5 cellular contexts compared by ENCODE assay signal in the genomic region with DNA sequence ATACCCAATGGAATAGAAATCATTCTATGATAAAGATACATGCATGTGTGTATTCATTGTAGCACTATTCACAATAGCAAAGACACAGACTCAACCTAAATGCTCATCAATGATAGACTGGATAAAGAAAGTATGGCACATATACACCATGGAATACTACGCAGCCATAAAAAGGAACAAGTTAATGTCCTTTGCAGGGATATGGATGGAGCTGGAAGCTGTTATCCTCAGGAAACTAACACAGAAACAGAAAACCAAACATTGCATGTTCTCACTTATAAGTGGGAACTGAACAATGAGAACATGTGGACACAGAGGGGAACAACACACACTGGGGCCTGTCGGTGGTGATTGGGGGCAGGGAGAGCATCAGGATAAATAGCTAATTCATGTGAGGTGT. TPM values are rescaled to one million over a fixed set of nuclear protein-coding genes. Genes with fewer than 3 reads are reported as not detected.
"Had no signal": no experiment of that assay in that cellular context is flagged by ENCODE, and none has a peak within 500 bp of the region (broad histone marks: within the 10 kb centered on the region; RNA-seq: fewer than 3 reads in every experiment).

No MANE protein-coding gene starts in this region.

RNA-seq across cellular contexts. Expression of a gene that starts 29.3 kb away (rescaled TPM):
- total RNA-seq: activated CD4-positive, alpha-beta memory T cell treated with anti-CD3 and anti-CD28 coated beads for 36 hours; activated CD4-positive, alpha-beta T cell treated with anti-CD3 and anti-CD28 coated beads for 36 hours; activated CD4-positive, alpha-beta T cell treated with anti-CD3 and anti-CD28 coated beads, Interleukin-2, amount 10 ng/mL, durations not matched to agents 24 days and 14 days; T-helper 2 cell treated with Interferon-gamma antibody and Interleukin-4, amounts not matched to agents 100 ng/mL and 5 ng/mL, for 36 hours; WTC11 had no signal
